14 cellular contexts compared by ENCODE assay signal in genomic region chr12:128660532-128661215, GRCh38.
DNase-seq lines count a peak whose midpoint lies in the region; FAIRE-seq lines count a peak whose summit lies in the region.
"Had no signal": no experiment of that assay in that cellular context is flagged by ENCODE, and none has a peak within 500 bp of the region (broad histone marks: within the 10 kb centered on the region; RNA-seq: fewer than 3 reads in every experiment).

No MANE protein-coding gene starts in this region.

- 51% methylated on average over 4 of the region's 7 CpGs for WGBS in mesenchymal stem cell
- 20 to 44% (median 35%) methylated on average over 7 of the region's 7 CpGs for WGBS in small intestine, 3 donors

- H3K9ac ChIP-seq in mesenchymal stem cell (ENCODE audit: low read length) = no peak overlapping the region

- H3K27ac Mint-ChIP-seq in T-helper 2 cell treated with Interferon-gamma antibody and Interleukin-4, amounts not matched to agents 5 μg/mL and 100 μg/mL, for 36 hours = no peak overlapping the region
- H3K27ac Mint-ChIP-seq: B cell; CD4-positive, alpha-beta T cell had no signal

- H3K27me3 ChIP-seq in mesenchymal stem cell (ENCODE audit: control insufficient read depth in 1 of 2, insufficient read depth in 1 of 2, low read length in 2 of 2) = no peaks in the 10 kb centered on the region
- no peaks in the 10 kb centered on the region for H3K27me3 ChIP-seq in small intestine (ENCODE audit: control insufficient read depth in 2 of 2, insufficient read depth in 2 of 2, low read length in 2 of 2)

- H3K4me3 Mint-ChIP-seq in T-helper 2 cell treated with Interferon-gamma antibody and Interleukin-4, amounts not matched to agents 5 μg/mL and 100 μg/mL, for 36 hours = no peak overlapping the region
- H3K4me3 Mint-ChIP-seq: B cell; CD4-positive, alpha-beta T cell had no signal

- H3K4me3 ChIP-seq in mesenchymal stem cell (ENCODE audit: insufficient read depth in 1 of 2, low read depth in 1 of 2, low read length in 2 of 2) (no peak overlapping the region), small intestine (ENCODE audit: low read depth in 1 of 2, low read length in 2 of 2) (no peak overlapping the region)
- H3K4me3 ChIP-seq: HAP-1 had no signal

- no peak overlapping the region for H4K91ac ChIP-seq in mesenchymal stem cell (ENCODE audit: low read length)

- H3K27ac ChIP-seq in mesenchymal stem cell (ENCODE audit: low read length, poor library complexity, severe bottlenecking) = no peak overlapping the region
- no peak overlapping the region for H3K27ac ChIP-seq in small intestine (ENCODE audit: low read depth in 1 of 2, low read length in 1 of 2)

- no peak overlapping the region for H3K4me2 ChIP-seq in mesenchymal stem cell (ENCODE audit: low read length, poor library complexity, severe bottlenecking)

- H3K4ac ChIP-seq in mesenchymal stem cell (ENCODE audit: low read depth in 1 of 2, low read length in 2 of 2) = no peak overlapping the region

- no peak overlapping the region for H2BK12ac ChIP-seq in mesenchymal stem cell (ENCODE audit: low read length in 2 of 2)

- no peaks in the 10 kb centered on the region for H3K27me3 Mint-ChIP-seq in T-helper 2 cell treated with Interferon-gamma antibody and Interleukin-4, amounts not matched to agents 5 μg/mL and 100 μg/mL, for 36 hours (ENCODE audit: low read depth)
- H3K27me3 Mint-ChIP-seq: B cell had no signal

- H3K23ac ChIP-seq in mesenchymal stem cell (ENCODE audit: low read length in 2 of 2) = no peak overlapping the region

- H3K36me3 Mint-ChIP-seq in T-helper 2 cell treated with Interferon-gamma antibody and Interleukin-4, amounts not matched to agents 5 μg/mL and 100 μg/mL, for 36 hours (ENCODE audit: low read depth) = no peaks in the 10 kb centered on the region

- H3K9me3 ChIP-seq in mesenchymal stem cell (ENCODE audit: control insufficient read depth, low read length) (peaks cover 6% of the 10 kb centered on the region), small intestine (ENCODE audit: control insufficient read depth, low read depth) (no peaks in the 10 kb centered on the region)
- H3K9me3 ChIP-seq: HAP-1 had no signal

- no peak overlapping the region for H3K18ac ChIP-seq in mesenchymal stem cell (ENCODE audit: low read depth in 1 of 2, low read length in 2 of 2)

- H3K9me3 Mint-ChIP-seq in T-helper 2 cell treated with Interferon-gamma antibody and Interleukin-4, amounts not matched to agents 5 μg/mL and 100 μg/mL, for 36 hours = peaks cover 31% of the 10 kb centered on the region
- H3K9me3 Mint-ChIP-seq: CD4-positive, alpha-beta T cell had no signal

- no peak for FAIRE-seq in small intestine (lab: Jason Lieb, UNC)
- FAIRE-seq: A204.1, H1 had no signal

- H2BK5ac ChIP-seq in mesenchymal stem cell (ENCODE audit: low read depth, low read length, poor library complexity, severe bottlenecking) = no peak overlapping the region

- no peak overlapping the region for H2BK120ac ChIP-seq in mesenchymal stem cell (ENCODE audit: low read depth, low read length)

- no peak overlapping the region for H2AFZ ChIP-seq in mesenchymal stem cell (ENCODE audit: low read depth, low read length)

- H3K14ac ChIP-seq in mesenchymal stem cell (ENCODE audit: low read length in 2 of 2) = no peak overlapping the region

- no peaks in the 10 kb centered on the region for H3K79me1 ChIP-seq in mesenchymal stem cell (replicated peaks; ENCODE audit: low read length, poor library complexity, severe bottlenecking)

- H4K8ac ChIP-seq in mesenchymal stem cell (ENCODE audit: low read length) = no peak overlapping the region

- no peak overlapping the region for H2BK15ac ChIP-seq in mesenchymal stem cell (ENCODE audit: low read depth, poor library complexity, severe bottlenecking)

- H3K4me1 Mint-ChIP-seq in T-helper 2 cell treated with Interferon-gamma antibody and Interleukin-4, amounts not matched to agents 5 μg/mL and 100 μg/mL, for 36 hours (ENCODE audit: low read depth) = no peaks in the 10 kb centered on the region
- H3K4me1 Mint-ChIP-seq: B cell had no signal

- H3K4me1 ChIP-seq in mesenchymal stem cell (ENCODE audit: control insufficient read depth, insufficient read depth, low read depth, low read length) (peaks cover 5% of the 10 kb centered on the region), small intestine (ENCODE audit: control insufficient read depth in 2 of 2, insufficient read depth in 1 of 2, low read depth in 1 of 2, low read length in 1 of 2) (peaks cover 0 to 4% of the 10 kb centered on the region in 2 donors)
- H3K4me1 ChIP-seq: HAP-1 had no signal

- H2AK5ac ChIP-seq in mesenchymal stem cell (ENCODE audit: low read length, severe bottlenecking) = peak overlapping the region; percentile 77

- H3K36me3 ChIP-seq in mesenchymal stem cell (ENCODE audit: control insufficient read depth in 1 of 2, insufficient read depth in 2 of 2, low read depth in 1 of 2, low read length in 2 of 2) (no peaks in the 10 kb centered on the region), small intestine (ENCODE audit: control insufficient read depth in 2 of 2, insufficient read depth in 2 of 2, low read length in 2 of 2) (no peaks in the 10 kb centered on the region)
- H3K36me3 ChIP-seq: HAP-1 had no signal

- peak; percentile 72 for DNase-seq in DMS79 treated with DMSO at 0.1 percent for 48 hours (lab: John Stamatoyannopoulos, UW)
- peak; percentile 45 for DNase-seq in NCI-H2029 treated with DMSO at 0.1 percent for 48 hours (lab: John Stamatoyannopoulos, UW)
- no peak for DNase-seq in mesenchymal stem cell
- DNase-seq in small intestine = peak; percentile 24
- no peak for DNase-seq in UCSD-AML1 (lab: John Stamatoyannopoulos, UW; ENCODE audit: unreplicated experiment)
- no peak for DNase-seq in T-helper 2 cell treated with Interferon-gamma antibody and Interleukin-4, amounts not matched to agents 5 μg/mL and 100 μg/mL, for 36 hours (ENCODE audit: low spot score)
- DNase-seq in SW480 (ENCODE audit: low spot score) = no peak
- DNase-seq: CD4-positive, alpha-beta T cell; DND-41; GF-D8 had no signal

Comparison
In these comparisons a context has a peak if more than half of its experiments do, and no peak if none do; other contexts are left out.
1. DNase-seq: peak in DMS79 treated with DMSO at 0.1 percent for 48 hours (single experiment), NCI-H2029 treated with DMSO at 0.1 percent for 48 hours (single experiment) and small intestine (single experiment); none in mesenchymal stem cell (single experiment), UCSD-AML1 (single experiment), T-helper 2 cell treated with Interferon-gamma antibody and Interleukin-4, amounts not matched to agents 5 μg/mL and 100 μg/mL, for 36 hours (single experiment) and SW480 (single experiment).